8 cellular contexts compared by ENCODE assay signal in genomic region chr3:196632033-196632751, GRCh38. TPM values are rescaled to one million over a fixed set of nuclear protein-coding genes. Genes with fewer than 3 reads are reported as not detected.
DNase-seq lines count a peak whose midpoint lies in the region; ATAC-seq and TF ChIP-seq lines count a peak whose summit lies in the region.

No MANE protein-coding gene starts in this region.

- ATAC-seq in HG02642 (IDR thresholded peaks at IDR 0.05; ENCODE audit: poor library complexity, unreplicated experiment): peak; percentile 82

- H3K36me3 Mint-ChIP-seq in activated naive CD8-positive, alpha-beta T cell treated with anti-CD3 and anti-CD28 coated beads for 36 hours: peaks cover 5% of the 10 kb centered on the region

- H3K9me3 ChIP-seq in cardiac muscle cell (ENCODE audit: low read depth) (no peaks in the 10 kb centered on the region), parathyroid adenoma (ENCODE audit: control insufficient read depth, low read length) (no peaks in the 10 kb centered on the region), tibial nerve (no peaks in the 10 kb centered on the region)

- H3K9ac ChIP-seq in parathyroid adenoma: peak overlapping the region; percentile 14

- peak overlapping the region; percentile 95 for H2AFZ ChIP-seq in parathyroid adenoma

- no peaks in the 10 kb centered on the region for H3K79me2 ChIP-seq in parathyroid adenoma

- peak overlapping the region; percentile 88 for H3K4me3 Mint-ChIP-seq in activated naive CD8-positive, alpha-beta T cell treated with anti-CD3 and anti-CD28 coated beads for 36 hours

- peak; percentile 74 for DNase-seq in GM12864 (ENCODE audit: low read depth)
- DNase-seq in NCI-H1105 treated with DMSO at 0.1 percent for 48 hours (lab: John Stamatoyannopoulos, UW): peak; percentile 97
- DNase-seq in SKM-1 (lab: John Stamatoyannopoulos, UW; ENCODE audit: unreplicated experiment): peak; percentile 100
- peak; percentile 91 for DNase-seq in activated naive CD8-positive, alpha-beta T cell treated with anti-CD3 and anti-CD28 coated beads for 36 hours
- DNase-seq in cardiac muscle cell (ENCODE audit: low read depth in 1 of 2, low spot score in 1 of 2): peak; percentile 80 to 93
- DNase-seq in tibial nerve (ENCODE audit: low spot score in 2 of 2): peak; percentile 65 to 70

- TF ChIP-seq CTCF in GM12864 (IDR thresholded peaks at IDR 0.05; ENCODE audit: low read depth, low read length, missing control alignments) (peak; percentile 31), cardiac muscle cell (IDR thresholded peaks at IDR 0.05; ENCODE audit: low read depth, low read length) (peak; percentile 31), parathyroid adenoma (IDR thresholded peaks at IDR 0.05) (no peak), tibial nerve (IDR thresholded peaks at IDR 0.05) (peak in 4 of 5 experiments; percentile 23 to 47 (median 38))

- peak; percentile 38 to 76 for TF ChIP-seq POLR2A in tibial nerve (IDR thresholded peaks at IDR 0.05)

- TF ChIP-seq EP300 in tibial nerve (IDR thresholded peaks at IDR 0.05): peak in 1 of 2 donors; percentile 90

- H3K9me3 Mint-ChIP-seq in activated naive CD8-positive, alpha-beta T cell treated with anti-CD3 and anti-CD28 coated beads for 36 hours: no peaks in the 10 kb centered on the region

- peak overlapping the region; percentile 96 for H3K4me2 ChIP-seq in parathyroid adenoma (ENCODE audit: low read length)

- H3K4me1 Mint-ChIP-seq in activated naive CD8-positive, alpha-beta T cell treated with anti-CD3 and anti-CD28 coated beads for 36 hours: peaks cover 44% of the 10 kb centered on the region

- H3K27ac ChIP-seq in cardiac muscle cell (peak overlapping the region; percentile 92), parathyroid adenoma (peak overlapping the region; percentile 90), tibial nerve (peak overlapping the region; percentile 71 to 94 (median 90))

- no peaks in the 10 kb centered on the region for H3K27me3 Mint-ChIP-seq in activated naive CD8-positive, alpha-beta T cell treated with anti-CD3 and anti-CD28 coated beads for 36 hours

- H3K36me3 ChIP-seq in cardiac muscle cell (no peaks in the 10 kb centered on the region), parathyroid adenoma (ENCODE audit: control insufficient read depth, insufficient read depth, low read length) (no peaks in the 10 kb centered on the region), tibial nerve (no peaks in the 10 kb centered on the region)

- H3K4me1 ChIP-seq in cardiac muscle cell (ENCODE audit: low read depth) (peaks cover 8% of the 10 kb centered on the region), parathyroid adenoma (peaks cover 4% of the 10 kb centered on the region), tibial nerve (peaks cover 0 to 25% (median 10%) of the 10 kb centered on the region in 4 donors)

- H3K27ac Mint-ChIP-seq in activated naive CD8-positive, alpha-beta T cell treated with anti-CD3 and anti-CD28 coated beads for 36 hours: peak overlapping the region; percentile 96

- 3 to 4% methylated on average over 30 to 40 of the region's 44 CpGs for WGBS in tibial nerve, 2 donors

- H3K27me3 ChIP-seq in cardiac muscle cell: no peaks in the 10 kb centered on the region
- H3K27me3 ChIP-seq in parathyroid adenoma (ENCODE audit: control insufficient read depth, insufficient read depth, low read length): no peaks in the 10 kb centered on the region
- H3K27me3 ChIP-seq in tibial nerve: no peaks in the 10 kb centered on the region

- peak overlapping the region; percentile 58 for H3K4me3 ChIP-seq in GM12864 (ENCODE audit: low read depth, low read length)
- H3K4me3 ChIP-seq in cardiac muscle cell: peak overlapping the region; percentile 28
- H3K4me3 ChIP-seq in parathyroid adenoma (ENCODE audit: low read depth, low read length): peak overlapping the region; percentile 78
- peak overlapping the region; percentile 38 to 78 (median 67) for H3K4me3 ChIP-seq in tibial nerve

RNA-seq across cellular contexts. Expression of gene NRROS, which starts 7.3 kb away (rescaled TPM):
- total RNA-seq in activated naive CD8-positive, alpha-beta T cell treated with anti-CD3 and anti-CD28 coated beads for 36 hours: 10 to 100 TPM; 21.2 to 22.0 TPM
- total RNA-seq in cardiac muscle cell (1.3 and 1.6 TPM in 2 replicates), tibial nerve (10 to 100 TPM in 3 of 4 donors, 1 to 10 TPM in 1; 8.6 to 16.4 (median 12.7) TPM)
- not detected in 2 replicates for polyA plus RNA-seq in cardiac muscle cell

Comparison
In these comparisons a context has a peak if more than half of its experiments do, and no peak if none do; other contexts are left out.
1. Peak in every context shown above with its lines: DNase-seq, ATAC-seq, H3K4me3 ChIP-seq and H3K27ac ChIP-seq.
2. H3K4me3 ChIP-seq: peak in every context shown above with its lines; median percentile 78 in parathyroid adenoma; 67 in tibial nerve; 58 in GM12864; 28 in cardiac muscle cell.